ENCODE assay signal across 28 cellular contexts in genomic region chr10:17819836-17820235, GRCh38.
"Had no signal": no experiment of that assay in that cellular context is flagged by ENCODE, and none has a peak within 500 bp of the region (broad histone marks: within the 10 kb centered on the region; RNA-seq: fewer than 3 reads in every experiment).

No MANE protein-coding gene starts in this region.

- H3K9me3 Mint-ChIP-seq: stimulated activated effector memory CD8-positive, alpha-beta T cell treated with anti-CD3 and anti-CD28 coated beads, Interleukin-12 subunit alpha, Interleukin-12 subunit beta, amount 100 ng/mL, for 72 hours; stimulated activated memory B cell treated with anti-CD40 and anti-IgM and Interleukin-4, amounts not matched to agents 10 μg/mL and 1 μg/mL and 100 μg/mL, for 72 hours; stimulated activated naive CD8-positive, alpha-beta T cell treated with anti-CD3 and anti-CD28 coated beads, Interleukin-15, amount 100 ng/mL, for 72 hours; stimulated activated naive CD8-positive, alpha-beta T cell treated with anti-CD3 and anti-CD28 coated beads, Interleukin-15, Interleukin-2, amounts not matched to agents 100 ng/mL and 50 ng/mL, for 24 hours; type B pancreatic cell had no signal

- H3K4me3 Mint-ChIP-seq: stimulated activated effector memory CD8-positive, alpha-beta T cell treated with anti-CD3 and anti-CD28 coated beads, Interleukin-12 subunit alpha, Interleukin-12 subunit beta, amount 100 ng/mL, for 72 hours; stimulated activated memory B cell treated with anti-CD40 and anti-IgM and Interleukin-4, amounts not matched to agents 10 μg/mL and 1 μg/mL and 100 μg/mL, for 72 hours; stimulated activated naive B cell treated with anti-CD40 and anti-IgM and Interleukin-4, amounts not matched to agents 10 μg/mL and 1 μg/mL and 100 μg/mL, for 72 hours; stimulated activated naive CD8-positive, alpha-beta T cell treated with anti-CD3 and anti-CD28 coated beads, Interleukin-15, amount 100 ng/mL, for 72 hours; stimulated activated naive CD8-positive, alpha-beta T cell treated with anti-CD3 and anti-CD28 coated beads, Interleukin-15, Interleukin-2, amounts not matched to agents 100 ng/mL and 50 ng/mL, for 24 hours; type B pancreatic cell had no signal

- H3K4me1 Mint-ChIP-seq: stimulated activated effector memory CD8-positive, alpha-beta T cell treated with anti-CD3 and anti-CD28 coated beads, Interleukin-12 subunit alpha, Interleukin-12 subunit beta, amount 100 ng/mL, for 72 hours; stimulated activated memory B cell treated with anti-CD40 and anti-IgM and Interleukin-4, amounts not matched to agents 10 μg/mL and 1 μg/mL and 100 μg/mL, for 72 hours; stimulated activated naive CD8-positive, alpha-beta T cell treated with anti-CD3 and anti-CD28 coated beads, Interleukin-15, amount 100 ng/mL, for 72 hours had no signal

- H3K4me1 ChIP-seq: stomach, suprapubic skin, testis, thyroid gland, tibial artery, tibial nerve, transverse colon, upper lobe of left lung, upper lobe of right lung, uterus, vagina had no signal

- H3K27me3 ChIP-seq: stomach, suprapubic skin, testis, thyroid gland, tibial artery, tibial nerve, transverse colon, upper lobe of left lung, upper lobe of right lung, uterus, vagina had no signal

- DNase-seq: stimulated activated CD4-positive, alpha-beta T cell treated with anti-CD3 and anti-CD28 coated beads, Interleukin-2, amount 100 ng/mL, for 48 hours; stimulated activated CD4-positive, alpha-beta T cell treated with anti-CD3 and anti-CD28 coated beads, Interleukin-4, amount 100 ng/mL, for 1 hour; stimulated activated CD4-positive, alpha-beta T cell treated with anti-CD3 and anti-CD28 coated beads, Interleukin-4, amount 100 ng/mL, for 24 hours; stimulated activated CD4-positive, alpha-beta T cell treated with anti-CD3 and anti-CD28 coated beads, Interleukin-4, amount 100 ng/mL, for 4 hours; stimulated activated CD8-positive, alpha-beta memory T cell treated with anti-CD3 and anti-CD28 coated beads, Interleukin-4, amount 100 ng/mL, for 48 hours; stimulated activated naive B cell treated with anti-CD40 and anti-IgM and Interleukin-4, amounts not matched to agents 10 μg/mL and 1 μg/mL and 100 μg/mL, for 72 hours; stimulated activated naive CD4-positive, alpha-beta T cell; stimulated activated naive CD4-positive, alpha-beta T cell treated with Interleukin-2 at 50 U/mL for 16 hours; stimulated activated naive CD8-positive, alpha-beta T cell treated with anti-CD3 and anti-CD28 coated beads, Interleukin-15, amount 100 ng/mL, for 72 hours; stimulated activated naive CD8-positive, alpha-beta T cell treated with anti-CD3 and anti-CD28 coated beads, Interleukin-15, Interleukin-2, amounts not matched to agents 100 U/mL and 50 U/mL, for 24 hours; stomach; substantia nigra; testis; thyroid gland; tibial artery; transverse colon; trophoblast cell; upper lobe of left lung; upper lobe of right lung; uterus had no signal

- H3K27ac ChIP-seq: stomach, suprapubic skin, testis, thoracic aorta, thyroid gland, tibial artery, tibial nerve, transverse colon, upper lobe of left lung, upper lobe of right lung, uterus, vagina had no signal

- H3K36me3 ChIP-seq: stomach, suprapubic skin, thoracic aorta, thyroid gland, tibial artery, tibial nerve, transverse colon, upper lobe of left lung, upper lobe of right lung, uterus, vagina had no signal

- H3K36me3 Mint-ChIP-seq: stimulated activated effector memory CD8-positive, alpha-beta T cell treated with anti-CD3 and anti-CD28 coated beads, Interleukin-12 subunit alpha, Interleukin-12 subunit beta, amount 100 ng/mL, for 72 hours; stimulated activated memory B cell treated with anti-CD40 and anti-IgM and Interleukin-4, amounts not matched to agents 10 μg/mL and 1 μg/mL and 100 μg/mL, for 72 hours; stimulated activated naive B cell treated with anti-CD40 and anti-IgM and Interleukin-4, amounts not matched to agents 10 μg/mL and 1 μg/mL and 100 μg/mL, for 72 hours; type B pancreatic cell had no signal

- H3K27ac Mint-ChIP-seq: stimulated activated effector memory CD8-positive, alpha-beta T cell treated with anti-CD3 and anti-CD28 coated beads, Interleukin-12 subunit alpha, Interleukin-12 subunit beta, amount 100 ng/mL, for 72 hours; stimulated activated memory B cell treated with anti-CD40 and anti-IgM and Interleukin-4, amounts not matched to agents 10 μg/mL and 1 μg/mL and 100 μg/mL, for 72 hours; stimulated activated naive B cell treated with anti-CD40 and anti-IgM and Interleukin-4, amounts not matched to agents 10 μg/mL and 1 μg/mL and 100 μg/mL, for 72 hours; stimulated activated naive CD8-positive, alpha-beta T cell treated with anti-CD3 and anti-CD28 coated beads, Interleukin-15, Interleukin-2, amounts not matched to agents 100 ng/mL and 50 ng/mL, for 24 hours; type B pancreatic cell had no signal

- H3K9me3 ChIP-seq: stomach, suprapubic skin, testis, thoracic aorta, thyroid gland, tibial artery, tibial nerve, transverse colon, upper lobe of left lung, upper lobe of right lung, uterus, vagina had no signal

- H3K4me3 ChIP-seq: stomach, suprapubic skin, testis, thoracic aorta, thyroid gland, tibial artery, tibial nerve, transverse colon, upper lobe of left lung, upper lobe of right lung, uterus, vagina had no signal
